ENCODE assay signal across 2 cellular contexts in the genomic region with DNA sequence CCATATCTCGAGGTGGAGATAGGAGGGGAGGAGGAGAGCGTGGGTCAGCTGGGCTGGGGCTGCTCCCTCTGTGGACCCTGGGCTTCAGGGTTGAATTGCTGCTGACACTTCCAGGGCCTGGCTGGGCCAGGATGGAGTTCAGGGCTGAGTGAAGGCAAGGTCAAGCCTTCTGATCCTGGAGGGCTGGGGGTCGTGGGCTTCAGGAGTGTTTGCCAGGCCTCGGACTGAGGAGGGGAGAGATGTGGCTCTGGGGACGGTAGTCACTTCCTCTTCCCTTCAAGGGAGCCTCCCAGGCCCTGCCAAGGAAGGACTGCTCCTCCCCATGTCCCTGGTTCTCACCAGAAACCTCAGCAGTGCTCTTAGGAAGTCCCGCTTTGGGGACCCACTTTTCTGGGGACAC.
TF ChIP-seq lines count a peak whose summit lies in the region.

No MANE protein-coding gene starts in this region.

TF ChIP-seq in IMR-90, 13 proteins besides CTCF, POLR2A, EP300 and RAD21:
- TF ChIP-seq FOS (IDR thresholded peaks at IDR 0.05; ENCODE audit: low read depth, low read length) (no peak), MAFK (IDR thresholded peaks at IDR 0.05; ENCODE audit: low read depth, low read length) (no peak)

TF ChIP-seq in K562, 482 proteins besides CTCF, POLR2A, EP300 and RAD21:
- peak; percentile 79; the same call in 1 of the 2 replicates for TF ChIP-seq SPI1 (IDR thresholded peaks at IDR 0.05; ENCODE audit: borderline replicate concordance, low read depth, low read length)
- TF ChIP-seq ZNF41 (CRISPR knock-in tag; conservative IDR thresholded peaks at IDR 0.05): no peak
